ENCODE assay signal across 1 cellular context in genomic region chr9:96241391-96241809, GRCh38.
A peak's percentile ranks its signal among the peaks of the same experiment; 100 is the strongest.
TF ChIP-seq lines count a peak whose summit lies in the region.

No MANE protein-coding gene starts in this region.

TF ChIP-seq in GM12878, 131 proteins besides CTCF, POLR2A, EP300 and RAD21 (continued from another document):
- TF ChIP-seq RCOR1 (conservative IDR thresholded peaks at IDR 0.05; ENCODE audit: low read depth, low read length) (no peak), MTA2 (IDR thresholded peaks at IDR 0.05; ENCODE audit: low read depth) (peak; percentile 89), ZNF217 (IDR thresholded peaks at IDR 0.05) (0 out of 2 replicates have a peak, but pooled peaks have one; percentile 31), CBFB (IDR thresholded peaks at IDR 0.05; ENCODE audit: low read depth) (peak; percentile 69; the same call in 1 of the 2 replicates), HDGF (IDR thresholded peaks at IDR 0.05) (no peak), ZBTB33 (IDR thresholded peaks at IDR 0.05) (no peak), BCL11A (IDR thresholded peaks at IDR 0.05; ENCODE audit: low read depth, low read length) (peak; percentile 74; the same call in 1 of the 2 replicates), JUND (IDR thresholded peaks at IDR 0.05; ENCODE audit: low read depth, low read length) (no peak), SMC3 (IDR thresholded peaks at IDR 0.05; ENCODE audit: borderline replicate concordance, low read length) (no peak), RELB (IDR thresholded peaks at IDR 0.05; ENCODE audit: low read depth) (peak; percentile 78), ZNF687 (IDR thresholded peaks at IDR 0.05) (no peak), LARP7 (IDR thresholded peaks at IDR 0.05) (no peak), ETV6 (conservative IDR thresholded peaks at IDR 0.05 in 1 of 2, IDR thresholded peaks at IDR 0.05 in 1 of 2; ENCODE audit: borderline replicate concordance in 1 of 2, low read depth in 1 of 2) (0 out of 4 replicates have a peak, but pooled peaks of 1 of the 2 experiments have one; percentile 22), PRDM15 (CRISPR knock-in tag; IDR thresholded peaks at IDR 0.05) (no peak), IKZF2 (IDR thresholded peaks at IDR 0.05) (peak; percentile 98), ZNF622 (IDR thresholded peaks at IDR 0.05) (no peak), CREM (IDR thresholded peaks at IDR 0.05; ENCODE audit: low read depth) (no peak), POLR2AphosphoS5 (IDR thresholded peaks at IDR 0.05; ENCODE audit: low read length) (no peak), MTA3 (IDR thresholded peaks at IDR 0.05; ENCODE audit: borderline replicate concordance, low read length) (0 out of 2 replicates have a peak, but pooled peaks have one; percentile 41), SP1 (IDR thresholded peaks at IDR 0.05; ENCODE audit: low read depth, low read length) (no peak), ATF7 (IDR thresholded peaks at IDR 0.05; ENCODE audit: low read depth) (peak; percentile 86; the same call in 1 of the 2 replicates), USF1 (IDR thresholded peaks at IDR 0.05; ENCODE audit: borderline replicate concordance, extremely low read length, insufficient read depth, low read depth, low read length) (no peak), RELA (IDR thresholded peaks at IDR 0.05; ENCODE audit: borderline replicate concordance, partially characterized antibody) (no peak), ZBTB11 (CRISPR knock-in tag; IDR thresholded peaks at IDR 0.05) (no peak), KLF5 (IDR thresholded peaks at IDR 0.05; ENCODE audit: partially characterized antibody) (no peak), SREBF2 (IDR thresholded peaks at IDR 0.05; ENCODE audit: low read length) (no peak), TCF3 (IDR thresholded peaks at IDR 0.05; ENCODE audit: borderline replicate concordance, insufficient read depth, low read depth, low read length) (no peak)
- TF ChIP-seq, protein P1, sequence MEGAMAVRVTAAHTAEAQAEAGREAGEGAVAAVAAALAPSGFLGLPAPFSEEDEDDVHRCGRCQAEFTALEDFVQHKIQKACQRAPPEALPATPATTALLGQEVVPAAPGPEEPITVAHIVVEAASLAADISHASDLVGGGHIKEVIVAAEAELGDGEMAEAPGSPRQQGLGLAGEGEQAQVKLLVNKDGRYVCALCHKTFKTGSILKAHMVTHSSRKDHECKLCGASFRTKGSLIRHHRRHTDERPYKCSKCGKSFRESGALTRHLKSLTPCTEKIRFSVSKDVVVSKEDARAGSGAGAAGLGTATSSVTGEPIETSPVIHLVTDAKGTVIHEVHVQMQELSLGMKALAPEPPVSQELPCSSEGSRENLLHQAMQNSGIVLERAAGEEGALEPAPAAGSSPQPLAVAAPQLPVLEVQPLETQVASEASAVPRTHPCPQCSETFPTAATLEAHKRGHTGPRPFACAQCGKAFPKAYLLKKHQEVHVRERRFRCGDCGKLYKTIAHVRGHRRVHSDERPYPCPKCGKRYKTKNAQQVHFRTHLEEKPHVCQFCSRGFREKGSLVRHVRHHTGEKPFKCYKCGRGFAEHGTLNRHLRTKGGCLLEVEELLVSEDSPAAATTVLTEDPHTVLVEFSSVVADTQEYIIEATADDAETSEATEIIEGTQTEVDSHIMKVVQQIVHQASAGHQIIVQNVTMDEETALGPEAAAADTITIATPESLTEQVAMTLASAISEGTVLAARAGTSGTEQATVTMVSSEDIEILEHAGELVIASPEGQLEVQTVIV (IDR thresholded peaks at IDR 0.05; ENCODE audit: borderline replicate concordance, partially characterized antibody), result no peak
- TF ChIP-seq, protein P2, sequence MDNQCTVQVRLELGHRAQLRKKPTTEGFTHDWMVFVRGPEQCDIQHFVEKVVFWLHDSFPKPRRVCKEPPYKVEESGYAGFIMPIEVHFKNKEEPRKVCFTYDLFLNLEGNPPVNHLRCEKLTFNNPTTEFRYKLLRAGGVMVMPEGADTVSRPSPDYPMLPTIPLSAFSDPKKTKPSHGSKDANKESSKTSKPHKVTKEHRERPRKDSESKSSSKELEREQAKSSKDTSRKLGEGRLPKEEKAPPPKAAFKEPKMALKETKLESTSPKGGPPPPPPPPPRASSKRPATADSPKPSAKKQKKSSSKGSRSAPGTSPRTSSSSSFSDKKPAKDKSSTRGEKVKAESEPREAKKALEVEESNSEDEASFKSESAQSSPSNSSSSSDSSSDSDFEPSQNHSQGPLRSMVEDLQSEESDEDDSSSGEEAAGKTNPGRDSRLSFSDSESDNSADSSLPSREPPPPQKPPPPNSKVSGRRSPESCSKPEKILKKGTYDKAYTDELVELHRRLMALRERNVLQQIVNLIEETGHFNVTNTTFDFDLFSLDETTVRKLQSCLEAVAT (IDR thresholded peaks at IDR 0.05), result peak; percentile 80; the same call in 1 of the 2 replicates
